18 cellular contexts compared by ENCODE assay signal in genomic region chr6:16956371-16956770, GRCh38.
DNase-seq lines count a peak whose midpoint lies in the region; TF ChIP-seq lines count a peak whose summit lies in the region.
"Had no signal": no experiment of that assay in that cellular context is flagged by ENCODE, and none has a peak within 500 bp of the region (broad histone marks: within the 10 kb centered on the region; RNA-seq: fewer than 3 reads in every experiment).

No MANE protein-coding gene starts in this region.

- intact Hi-C loops in activated CD4-positive, alpha-beta T cell treated with anti-CD3 and anti-CD28 coated beads, Interleukin-2, amount 10 ng/mL, durations not matched to agents 24 days and 14 days (cut with micrococcal nuclease) = loop anchor here (5.0 to 10.0 kb wide), 3 partner anchors 442 to 634 kb away; no protein-coding TSS in a partner anchor
- intact Hi-C loops in stomach (cut with DNase I; ENCODE audit: low total_unique reads) = no loop called here

- no peaks in the 10 kb centered on the region for H4K20me1 ChIP-seq in osteoblast (ENCODE audit: insufficient read depth, low read length)
- H4K20me1 ChIP-seq: BLaER1 had no signal

- H3K36me3 ChIP-seq in osteoblast (ENCODE audit: insufficient read depth, low read length) = no peaks in the 10 kb centered on the region
- no peaks in the 10 kb centered on the region for H3K36me3 ChIP-seq in stomach
- H3K36me3 ChIP-seq: BLaER1, tibial nerve had no signal

- H3K27ac ChIP-seq in osteoblast (ENCODE audit: low read depth, low read length) (no peak overlapping the region), stomach (no peak overlapping the region)
- H3K27ac ChIP-seq: BLaER1, tibial nerve had no signal

- H3K27me3 Mint-ChIP-seq in activated CD4-positive, alpha-beta T cell treated with anti-CD3 and anti-CD28 coated beads, Interleukin-2, amount 10 ng/mL, durations not matched to agents 24 days and 14 days = peaks cover 21% of the 10 kb centered on the region
- no peaks in the 10 kb centered on the region for H3K27me3 Mint-ChIP-seq in chondrocyte (ENCODE audit: low read depth)

- peak overlapping the region; percentile 21 for H3K4me3 Mint-ChIP-seq in activated CD4-positive, alpha-beta T cell treated with anti-CD3 and anti-CD28 coated beads, Interleukin-2, amount 10 ng/mL, durations not matched to agents 24 days and 14 days
- no peak overlapping the region for H3K4me3 Mint-ChIP-seq in chondrocyte (ENCODE audit: unreplicated experiment)
- H3K4me3 Mint-ChIP-seq: endodermal cell, neural crest cell had no signal

- no peak overlapping the region for H3K4me2 ChIP-seq in osteoblast (ENCODE audit: insufficient read depth, low read length)
- H3K4me2 ChIP-seq: BLaER1 had no signal

- peak; percentile 63 for DNase-seq in activated CD4-positive, alpha-beta T cell treated with anti-CD3 and anti-CD28 coated beads, Interleukin-2, amount 10 ng/mL, durations not matched to agents 24 days and 14 days
- DNase-seq in activated CD4-positive, alpha-beta T cell treated with anti-CD3 and anti-CD28 coated beads, Interleukin-2, amount 50 U/mL, for 4 hours = no peak
- DNase-seq in RPMI7951 (ENCODE audit: low read depth) = peak; percentile 33
- no peak for DNase-seq in chondrocyte (ENCODE audit: low spot score)
- no peak for DNase-seq in osteoblast (ENCODE audit: insufficient read length, low spot score, missing footprints)
- no peak for DNase-seq in NCI-H2029 (lab: John Stamatoyannopoulos, UW)
- DNase-seq in stomach = no peak
- DNase-seq in SHP77 (lab: John Stamatoyannopoulos, UW) = no peak
- DNase-seq: activated CD4-positive, alpha-beta T cell treated with anti-CD3 and anti-CD28 coated beads for 4 hours; amniotic stem cell; cerebellar nuclear complex; endodermal cell; KG1; NCI-H1105; NCI-H774 had no signal

- H3K4me1 Mint-ChIP-seq in activated CD4-positive, alpha-beta T cell treated with anti-CD3 and anti-CD28 coated beads, Interleukin-2, amount 10 ng/mL, durations not matched to agents 24 days and 14 days = peaks cover 28% of the 10 kb centered on the region
- H3K4me1 Mint-ChIP-seq in chondrocyte (ENCODE audit: low read depth) = peaks cover 4% of the 10 kb centered on the region
- H3K4me1 Mint-ChIP-seq: endodermal cell, neural crest cell had no signal

- H3K36me3 Mint-ChIP-seq in activated CD4-positive, alpha-beta T cell treated with anti-CD3 and anti-CD28 coated beads, Interleukin-2, amount 10 ng/mL, durations not matched to agents 24 days and 14 days (ENCODE audit: low read depth) = no peaks in the 10 kb centered on the region
- H3K36me3 Mint-ChIP-seq in chondrocyte (ENCODE audit: low read depth) = no peaks in the 10 kb centered on the region

- H3K4me1 ChIP-seq in osteoblast (ENCODE audit: insufficient read depth, low read length) = peaks cover 2% of the 10 kb centered on the region
- H3K4me1 ChIP-seq in stomach = no peaks in the 10 kb centered on the region
- H3K4me1 ChIP-seq: BLaER1, tibial nerve had no signal

- 69 to 78% (median 72%) methylated on average over 2 of the region's 2 CpGs for WGBS in stomach, 5 donors

- H3K79me2 ChIP-seq in osteoblast (ENCODE audit: insufficient read depth, low read length) = no peaks in the 10 kb centered on the region

- no peak for TF ChIP-seq EP300 in stomach (IDR thresholded peaks at IDR 0.05)

- no peak for TF ChIP-seq POLR2A in stomach (IDR thresholded peaks at IDR 0.05)

- H3K9me3 ChIP-seq in osteoblast (ENCODE audit: low read depth, low read length) (no peaks in the 10 kb centered on the region), stomach (no peaks in the 10 kb centered on the region)
- H3K9me3 ChIP-seq: BLaER1, tibial nerve had no signal

- TF ChIP-seq CTCF in chondrocyte (IDR thresholded peaks at IDR 0.05) (peak; percentile 32), osteoblast (IDR thresholded peaks at IDR 0.05; ENCODE audit: extremely low read depth, low read depth, low read length) (no peak), stomach (IDR thresholded peaks at IDR 0.05) (no peak)

- no peaks in the 10 kb centered on the region for H3K27me3 ChIP-seq in osteoblast (ENCODE audit: insufficient read depth, low read length)
- H3K27me3 ChIP-seq in stomach = no peaks in the 10 kb centered on the region
- H3K27me3 ChIP-seq: BLaER1, tibial nerve had no signal

- H3K27ac Mint-ChIP-seq in activated CD4-positive, alpha-beta T cell treated with anti-CD3 and anti-CD28 coated beads, Interleukin-2, amount 10 ng/mL, durations not matched to agents 24 days and 14 days = peak overlapping the region; percentile 78
- no peak overlapping the region for H3K27ac Mint-ChIP-seq in chondrocyte (ENCODE audit: unreplicated experiment)
- H3K27ac Mint-ChIP-seq: endodermal cell had no signal

- no peak overlapping the region for H3K4me3 ChIP-seq in osteoblast (ENCODE audit: insufficient read depth, low read length)
- H3K4me3 ChIP-seq in stomach = no peak overlapping the region
- H3K4me3 ChIP-seq: BLaER1, tibial nerve had no signal

- no peaks in the 10 kb centered on the region for H3K9me3 Mint-ChIP-seq in activated CD4-positive, alpha-beta T cell treated with anti-CD3 and anti-CD28 coated beads, Interleukin-2, amount 10 ng/mL, durations not matched to agents 24 days and 14 days
- no peaks in the 10 kb centered on the region for H3K9me3 Mint-ChIP-seq in chondrocyte (ENCODE audit: low read depth)
- H3K9me3 Mint-ChIP-seq: endodermal cell, neural crest cell had no signal

- H2AFZ ChIP-seq in osteoblast (ENCODE audit: low read length) = peak overlapping the region; percentile 2

Comparison
In these comparisons a context has a peak if more than half of its experiments do, and no peak if none do; other contexts are left out.
1. DNase-seq: peak in activated CD4-positive, alpha-beta T cell treated with anti-CD3 and anti-CD28 coated beads, Interleukin-2, amount 10 ng/mL, durations not matched to agents 24 days and 14 days (single experiment) and RPMI7951 (single experiment); none in activated CD4-positive, alpha-beta T cell treated with anti-CD3 and anti-CD28 coated beads, Interleukin-2, amount 50 U/mL, for 4 hours (0 of 2), chondrocyte (single experiment), osteoblast (single experiment), NCI-H2029 (single experiment), stomach (single experiment) and SHP77 (0 of 2).